11 cellular contexts compared by ENCODE assay signal in the genomic region with DNA sequence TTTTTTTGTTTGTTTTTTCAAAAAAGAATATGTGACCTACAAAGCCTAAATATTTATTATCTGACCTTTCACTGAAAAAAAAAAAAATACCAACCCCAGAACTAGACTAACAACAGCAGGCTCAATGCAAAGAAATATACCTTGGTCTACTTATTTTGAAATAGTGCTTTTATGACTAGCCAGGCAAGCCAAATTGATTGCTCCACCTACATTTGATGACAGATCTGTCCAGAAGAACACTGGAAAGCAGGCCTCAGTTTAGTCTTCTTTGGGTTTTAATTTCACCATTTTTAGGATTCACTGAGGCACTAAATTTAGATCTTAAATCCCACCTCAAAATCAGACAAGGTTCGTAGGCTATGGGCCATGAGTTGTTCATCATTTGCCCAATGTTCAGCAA.
DNase-seq lines count a peak whose midpoint lies in the region; ATAC-seq and TF ChIP-seq lines count a peak whose summit lies in the region.
"Had no signal": no experiment of that assay in that cellular context is flagged by ENCODE, and none has a peak within 500 bp of the region (broad histone marks: within the 10 kb centered on the region; RNA-seq: fewer than 3 reads in every experiment).

No MANE protein-coding gene starts in this region.

- TF ChIP-seq POLR2A in esophagus muscularis mucosa (IDR thresholded peaks at IDR 0.05; ENCODE audit: low read depth) (no peak), prostate gland (IDR thresholded peaks at IDR 0.05) (no peak)

- H3K4me3 ChIP-seq in AG04450 (ENCODE audit: low read depth, low read length) (no peak overlapping the region), esophagus muscularis mucosa (no peak overlapping the region), prostate gland (no peak overlapping the region)

- no peak overlapping the region for H3K27ac Mint-ChIP-seq in activated naive CD4-positive, alpha-beta T cell treated with anti-CD3 and anti-CD28 coated beads for 36 hours
- H3K27ac Mint-ChIP-seq: activated T-helper 1 cell treated with anti-CD3 and anti-CD28 coated beads, Interleukin-12 subunit alpha, Interleukin-12 subunit beta, Interleukin-2, Interleukin-4 antibody, amounts not matched to agents 30 ng/mL and 10 ng/mL and 1 ng/mL, durations not matched to agents 14 hours and 24 hours and 36 hours; effector memory CD8-positive, alpha-beta T cell had no signal

- H3K4me1 ChIP-seq in esophagus muscularis mucosa (peaks cover 50 to 66% (median 59%) of the 10 kb centered on the region in 4 donors), prostate gland (replicated peaks) (peaks cover 14% of the 10 kb centered on the region)

- H3K36me3 Mint-ChIP-seq in activated naive CD4-positive, alpha-beta T cell treated with anti-CD3 and anti-CD28 coated beads for 36 hours (ENCODE audit: low read depth), result peaks cover 34% of the 10 kb centered on the region

- H3K27me3 Mint-ChIP-seq in activated naive CD4-positive, alpha-beta T cell treated with anti-CD3 and anti-CD28 coated beads for 36 hours (ENCODE audit: low read depth), result no peaks in the 10 kb centered on the region
- H3K27me3 Mint-ChIP-seq: effector memory CD8-positive, alpha-beta T cell had no signal

- DNase-seq in AG04450 (ENCODE audit: low read depth, low spot score) (no peak), esophagus muscularis mucosa (ENCODE audit: extremely low spot score) (no peak), prostate gland (ENCODE audit: low spot score) (no peak), nucleus accumbens (lab: John Stamatoyannopoulos, UW) (no peak), left lobe of liver (ENCODE audit: low spot score) (no peak)
- no peak for DNase-seq in activated naive CD4-positive, alpha-beta T cell treated with anti-CD3 and anti-CD28 coated beads for 36 hours
- DNase-seq in activated CD8-positive, alpha-beta memory T cell treated with anti-CD3 and anti-CD28 coated beads, Interleukin-2, amount 50 U/mL, for 4 hours, result no peak
- DNase-seq: effector memory CD8-positive, alpha-beta T cell; stimulated activated CD8-positive, alpha-beta memory T cell treated with anti-CD3 and anti-CD28 coated beads, Interleukin-4, amount 100 ng/mL, for 48 hours had no signal

- intact Hi-C loops in esophagus muscularis mucosa (cut with DNase I) (loop anchor here (5.0 kb wide), 1 partner anchor 95 kb away; the partner anchor contains the start of gene PLPP1), prostate gland (cut with DNase I) (loop anchor here (5.0 kb wide), 1 partner anchor 165 kb away; no protein-coding TSS in a partner anchor)
- intact Hi-C loops in activated naive CD4-positive, alpha-beta T cell treated with anti-CD3 and anti-CD28 coated beads for 36 hours (cut with micrococcal nuclease), result no loop called here

- peak overlapping the region; percentile 33 for H3K27ac ChIP-seq in AG04450 (ENCODE audit: low read depth, low read length)
- H3K27ac ChIP-seq in VCaP, result peak overlapping the region; percentile 69
- peak overlapping the region; percentile 88 to 89 (median 88) for H3K27ac ChIP-seq in esophagus muscularis mucosa (replicated peaks in 1 of 4)
- H3K27ac ChIP-seq in prostate gland, result peak overlapping the region; percentile 71 to 75

- H3K36me3 ChIP-seq in esophagus muscularis mucosa (peaks cover 0 to 36% (median 8%) of the 10 kb centered on the region in 4 donors), prostate gland (peaks cover 0 to 13% of the 10 kb centered on the region in 2 donors)

- ATAC-seq in left lobe of liver, result no peak
- ATAC-seq: effector memory CD8-positive, alpha-beta T cell had no signal

- H3K9me3 ChIP-seq in AG04450 (ENCODE audit: control insufficient read depth, insufficient read depth, low read length) (peaks cover 10% of the 10 kb centered on the region), esophagus muscularis mucosa (no peaks in the 10 kb centered on the region), prostate gland (no peaks in the 10 kb centered on the region)

- no peak overlapping the region for H3K4me3 Mint-ChIP-seq in activated naive CD4-positive, alpha-beta T cell treated with anti-CD3 and anti-CD28 coated beads for 36 hours
- H3K4me3 Mint-ChIP-seq: activated T-helper 1 cell treated with anti-CD3 and anti-CD28 coated beads, Interleukin-12 subunit alpha, Interleukin-12 subunit beta, Interleukin-2, Interleukin-4 antibody, amounts not matched to agents 30 ng/mL and 10 ng/mL and 1 ng/mL, durations not matched to agents 14 hours and 24 hours and 36 hours; effector memory CD8-positive, alpha-beta T cell had no signal

- peaks cover 28% of the 10 kb centered on the region for H3K9me3 Mint-ChIP-seq in activated naive CD4-positive, alpha-beta T cell treated with anti-CD3 and anti-CD28 coated beads for 36 hours

- no peak for TF ChIP-seq EP300 in esophagus muscularis mucosa (IDR thresholded peaks at IDR 0.05)

- H3K27me3 ChIP-seq in AG04450 (ENCODE audit: control insufficient read depth, insufficient read depth, low read length) (no peaks in the 10 kb centered on the region), esophagus muscularis mucosa (no peaks in the 10 kb centered on the region), prostate gland (replicated peaks; ENCODE audit: insufficient read depth) (no peaks in the 10 kb centered on the region)

- WGBS in esophagus muscularis mucosa, result 52% methylated on average over 1 of the region's 1 CpG
- 63% methylated on average over 1 of the region's 1 CpG for WGBS in prostate gland

- TF ChIP-seq CTCF in AG04450 (IDR thresholded peaks at IDR 0.05; ENCODE audit: low read depth, low read length), result no peak
- TF ChIP-seq CTCF in VCaP (conservative IDR thresholded peaks at IDR 0.05), result no peak
- TF ChIP-seq CTCF in esophagus muscularis mucosa (IDR thresholded peaks at IDR 0.05), result no peak
- no peak for TF ChIP-seq CTCF in prostate gland (IDR thresholded peaks at IDR 0.05)

- CTCF ChIA-PET in AG04450 (lab: Charles Lee), result interaction anchor here (0.7 kb wide), 1 partner anchor 10 kb away, joined by 3 read pairs; no protein-coding TSS in a partner anchor
- CTCF ChIA-PET in activated naive CD4-positive, alpha-beta T cell treated with anti-CD3 and anti-CD28 coated beads for 36 hours (lab: Charles Lee), result no interaction called here

- POLR2A ChIA-PET in AG04450 (lab: Yijun Ruan, JAX), result interaction anchor here (0.5 kb wide), 1 partner anchor 44 kb away, joined by 3 read pairs; no protein-coding TSS in a partner anchor

- peaks cover 43% of the 10 kb centered on the region for H3K4me1 Mint-ChIP-seq in activated naive CD4-positive, alpha-beta T cell treated with anti-CD3 and anti-CD28 coated beads for 36 hours (ENCODE audit: low read depth)

Comparison
In these comparisons a context has a peak if more than half of its experiments do, and no peak if none do; other contexts are left out.
1. H3K27ac ChIP-seq: peak in every context shown above with its lines; median percentile 88 in esophagus muscularis mucosa; 73 in prostate gland; 69 in VCaP; 33 in AG04450.